9 cellular contexts compared by ENCODE assay signal in genomic region chr22:43867839-43868652, GRCh38. TPM values are rescaled to one million over a fixed set of nuclear protein-coding genes. Genes with fewer than 3 reads are reported as not detected.
A peak's percentile ranks its signal among the peaks of the same experiment; 100 is the strongest.
DNase-seq lines count a peak whose midpoint lies in the region; ATAC-seq and TF ChIP-seq lines count a peak whose summit lies in the region.
"Had no signal": no experiment of that assay in that cellular context is flagged by ENCODE, and none has a peak within 500 bp of the region (broad histone marks: within the 10 kb centered on the region; RNA-seq: fewer than 3 reads in every experiment).

No MANE protein-coding gene starts in this region.

- CTCF ChIA-PET in OCI-LY7 (lab: Charles Lee; ENCODE audit: unreplicated experiment) = no interaction called here

- no peak for TF ChIP-seq CTCF in OCI-LY7 (conservative IDR thresholded peaks at IDR 0.05; ENCODE audit: low read length)
- no peak for TF ChIP-seq CTCF in right lobe of liver (IDR thresholded peaks at IDR 0.05)

- H3K79me2 ChIP-seq in OCI-LY7 (ENCODE audit: insufficient read depth, low read depth, low read length) = no peaks in the 10 kb centered on the region

- no peak overlapping the region for H2AFZ ChIP-seq in OCI-LY7 (ENCODE audit: low read length)

- intact Hi-C loops in OCI-LY7 (cut with micrococcal nuclease; ENCODE audit: unreplicated experiment) (no loop called here), right lobe of liver (cut with DNase I) (no loop called here)

- no peaks in the 10 kb centered on the region for H4K20me1 ChIP-seq in OCI-LY7 (ENCODE audit: insufficient read depth, low read length)

- POLR2A ChIA-PET in OCI-LY7 (lab: Charles Lee) = no interaction called here

- no peaks in the 10 kb centered on the region for H3K9me3 ChIP-seq in HAP-1
- H3K9me3 ChIP-seq in OCI-LY7 (ENCODE audit: low read length) = no peaks in the 10 kb centered on the region
- no peaks in the 10 kb centered on the region for H3K9me3 ChIP-seq in right lobe of liver

- WGBS in right lobe of liver (ENCODE audit: insufficient coverage, low coverage, low lambda C conversion rate, missing lambda C conversion rate) = 8% methylated on average over 8 of the region's 11 CpGs

- H3K9me2 ChIP-seq in OCI-LY7 (ENCODE audit: insufficient read depth, low read length) = no peaks in the 10 kb centered on the region

- H3K36me3 ChIP-seq in HAP-1 (replicated peaks) (no peaks in the 10 kb centered on the region), OCI-LY7 (ENCODE audit: insufficient read depth, low read length) (no peaks in the 10 kb centered on the region), right lobe of liver (no peaks in the 10 kb centered on the region)

- H3K4me1 ChIP-seq in HAP-1 (no peaks in the 10 kb centered on the region), OCI-LY7 (ENCODE audit: insufficient read depth, low read length, poor library complexity, severe bottlenecking) (no peaks in the 10 kb centered on the region), right lobe of liver (no peaks in the 10 kb centered on the region)

- no peak overlapping the region for H3K27ac ChIP-seq in OCI-LY7 (ENCODE audit: low read depth, low read length, poor library complexity, severe bottlenecking)
- H3K27ac ChIP-seq in right lobe of liver = no peak overlapping the region
- H3K27ac ChIP-seq: KMS-11 had no signal

- BruUV-seq in OCI-LY7 (replicated peaks; lab: Mats Ljungman, UMichigan) = no TSS peak

- in situ Hi-C loops in HAP-1 (cut with MboI; ENCODE audit: low sequenced_read_pairs) = no loop called here

- no peak overlapping the region for H3K4me2 ChIP-seq in OCI-LY7 (ENCODE audit: low read length)
- H3K4me2 ChIP-seq: KMS-11 had no signal

- peak; percentile 77 to 84 (median 80) for ATAC-seq in right lobe of liver
- no peak for ATAC-seq in GM21360 (IDR thresholded peaks at IDR 0.05; ENCODE audit: unreplicated experiment)
- ATAC-seq in GM19467 (IDR thresholded peaks at IDR 0.05; ENCODE audit: unreplicated experiment) = no peak

- no peak for TF ChIP-seq POLR2A in right lobe of liver (IDR thresholded peaks at IDR 0.05)

- H3K4me3 ChIP-seq in HAP-1 (no peak overlapping the region), OCI-LY7 (ENCODE audit: low read depth, low read length, poor library complexity, severe bottlenecking) (no peak overlapping the region), right lobe of liver (no peak overlapping the region)

- H3K27me3 ChIP-seq in HAP-1 (ENCODE audit: low read depth) = no peaks in the 10 kb centered on the region
- H3K27me3 ChIP-seq in right lobe of liver = no peaks in the 10 kb centered on the region

- peak; percentile 25 to 81 for DNase-seq in HAP-1 (ENCODE audit: low spot score in 2 of 2)
- peak; percentile 36 for DNase-seq in OCI-LY7 (ENCODE audit: low spot score)
- peak; percentile 76 for DNase-seq in dermis blood vessel endothelial cell
- DNase-seq in right lobe of liver = peak; percentile 64 to 70 (median 68)
- DNase-seq in NCI-H524 treated with DMSO at 0.1 percent for 48 hours (lab: John Stamatoyannopoulos, UW) = no peak

RNA-seq across cellular contexts. Expression of gene SULT4A1, which starts 5.7 kb away (rescaled TPM):
- not detected in 2 replicates for total RNA-seq in OCI-LY7 (2014; rRNA removed; shearing (Covaris generic))
- not detected in 2 replicates for total RNA-seq in OCI-LY7 (2022)
- total RNA-seq in dermis blood vessel endothelial cell = 0.05 TPM in 1 of 2 replicates, not detected in the other
- total RNA-seq in right lobe of liver = under 1 TPM in 4 of 6 experiments, not detected in 2; 0.09 to 0.20 (median 0.15) TPM

RNA-seq across cellular contexts. Expression of gene PNPLA5, which starts 23.8 kb away (rescaled TPM):
- not detected in 2 replicates for total RNA-seq in OCI-LY7 (2014; rRNA removed; shearing (Covaris generic))
- total RNA-seq in OCI-LY7 (2022) (0.15 TPM in 1 of 2 replicates, not detected in the other), dermis blood vessel endothelial cell (not detected in 2 replicates), right lobe of liver (1 to 10 TPM in 1 of 6 experiments, not detected in 5; 2.8 TPM)
- total RNA-seq: epithelial cell of proximal tubule had no signal

RNA-seq across cellular contexts. Expression of gene PNPLA3, which starts 55.6 kb away (rescaled TPM):
- not detected in 2 replicates for total RNA-seq in OCI-LY7 (2014; rRNA removed; shearing (Covaris generic))
- total RNA-seq in OCI-LY7 (2022) = not detected in 2 replicates
- total RNA-seq in dermis blood vessel endothelial cell = 1.0 and 2.7 TPM in 2 replicates
- total RNA-seq in right lobe of liver = 10 to 100 TPM; 17.5 to 66.8 (median 60.3) TPM

RNA-seq across cellular contexts. Expression of gene EFCAB6, which starts 55.9 kb away (rescaled TPM):
- 0.13 TPM in 1 of 2 replicates, not detected in the other for total RNA-seq in OCI-LY7 (2014; rRNA removed; shearing (Covaris generic))
- total RNA-seq in OCI-LY7 (2022) = not detected in 2 replicates
- under 0.01 and 0.33 TPM in 2 replicates for total RNA-seq in dermis blood vessel endothelial cell
- 1 to 10 TPM in 2 of 6 experiments, under 1 TPM in 4; 0.29 to 1.5 (median 0.93) TPM for total RNA-seq in right lobe of liver

Comparison
In these comparisons a context has a peak if more than half of its experiments do, and no peak if none do; other contexts are left out.
1. ATAC-seq: peak in right lobe of liver (4 of 4); none in GM21360 (single experiment) and GM19467 (single experiment).